21 cellular contexts compared by ENCODE assay signal in the genomic region with DNA sequence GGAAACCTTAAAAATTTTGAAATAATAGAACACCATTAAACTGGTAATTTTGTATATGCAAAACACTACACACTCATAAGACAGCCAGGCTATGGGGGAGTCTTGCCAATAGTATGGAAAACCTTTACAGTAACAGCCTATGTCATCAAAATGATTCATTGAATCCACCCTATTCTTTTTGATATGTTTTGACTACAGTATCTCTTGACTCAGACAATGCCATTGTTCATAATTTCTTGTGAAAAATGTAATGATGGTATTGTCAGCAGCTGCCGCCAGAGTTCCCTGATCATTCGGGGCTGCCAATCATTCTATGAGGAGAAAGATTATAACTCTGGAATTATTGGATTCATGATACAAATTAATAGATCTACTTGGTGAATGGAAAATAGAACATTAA.
A peak's percentile ranks its signal among the peaks of the same experiment; 100 is the strongest.
DNase-seq lines count a peak whose midpoint lies in the region; ATAC-seq, FAIRE-seq and TF ChIP-seq lines count a peak whose summit lies in the region.
"Had no signal": no experiment of that assay in that cellular context is flagged by ENCODE, and none has a peak within 500 bp of the region (broad histone marks: within the 10 kb centered on the region; RNA-seq: fewer than 3 reads in every experiment).

No MANE protein-coding gene starts in this region.

- TF ChIP-seq CTCF in bronchial epithelial cell (IDR thresholded peaks at IDR 0.05; ENCODE audit: insufficient read depth, low read length, severe bottlenecking), result no peak
- no peak for TF ChIP-seq CTCF in glutamatergic neuron (IDR thresholded peaks at IDR 0.05; ENCODE audit: partially characterized antibody, unreplicated experiment)
- no peak for TF ChIP-seq CTCF in spleen (IDR thresholded peaks at IDR 0.05 in 8 of 11, conservative IDR thresholded peaks at IDR 0.05 in 3 of 11)
- TF ChIP-seq CTCF in PC-3 (conservative IDR thresholded peaks at IDR 0.05; ENCODE audit: low read depth, low read length), result no peak

- no peak for TF ChIP-seq POLR2A in spleen (IDR thresholded peaks at IDR 0.05)

- H3F3A ChIP-seq in PC-3 (ENCODE audit: low read length, unreplicated experiment), result no peaks in the 10 kb centered on the region

- no peak overlapping the region for H3K9ac ChIP-seq in PC-3 (ENCODE audit: low read length)
- H3K9ac ChIP-seq: BLaER1 had no signal

- peaks cover 4% of the 10 kb centered on the region for H3K9me3 Mint-ChIP-seq in glutamatergic neuron (ENCODE audit: unreplicated experiment)
- H3K9me3 Mint-ChIP-seq: CD4-positive, alpha-beta T cell; CD8-positive, alpha-beta T cell had no signal

- H3K27me3 ChIP-seq in bronchial epithelial cell (ENCODE audit: control insufficient read depth, insufficient read depth, low read length), result no peaks in the 10 kb centered on the region
- H3K27me3 ChIP-seq in spleen (replicated peaks in 1 of 7), result peaks cover 0 to 37% (median 0%) of the 10 kb centered on the region in 7 donors
- H3K27me3 ChIP-seq in PC-3 (ENCODE audit: low read length), result 0 out of 2 replicates have a peak, but pooled peaks cover 9% of the 10 kb centered on the region
- H3K27me3 ChIP-seq: BE2C, BLaER1 had no signal

- no peak overlapping the region for H2AFZ ChIP-seq in PC-3 (ENCODE audit: low read length)

- POLR2A ChIA-PET in PC-3 (lab: Charles Lee; ENCODE audit: unreplicated experiment), result no interaction called here

- H3K27ac ChIP-seq in spleen, result no peak overlapping the region
- no peak overlapping the region for H3K27ac ChIP-seq in PC-3 (ENCODE audit: low read length)
- H3K27ac ChIP-seq: 22Rv1, BLaER1 had no signal

- no TSS peak for BruUV-seq in PC-3 (replicated peaks; lab: Mats Ljungman, UMichigan)

- FAIRE-seq in bronchial epithelial cell (lab: Jason Lieb, UNC), result no peak
- FAIRE-seq: A204.1, D721Med, G401.6, GM12891, GM19239 had no signal

- WGBS in spleen, 5 donors, result 91 to 99% (median 95%) methylated on average over 2 of the region's 2 CpGs

- peak; percentile 25 for DNase-seq in bronchial epithelial cell (ENCODE audit: low read depth)
- no peak for DNase-seq in glutamatergic neuron
- peak; percentile 59 for DNase-seq in putamen (ENCODE audit: low spot score)
- DNase-seq in spleen, result no peak
- no peak for DNase-seq in PC-3
- DNase-seq: ACHN; BE2C; C1 segment of cervical spinal cord; Caco-2; Calu3; CD4-positive, alpha-beta T cell; CD8-positive, alpha-beta T cell; DMS79 treated with DMSO at 0.1 percent for 48 hours; GF-D8 had no signal

- peaks cover 3% of the 10 kb centered on the region for H3K27me3 Mint-ChIP-seq in glutamatergic neuron (ENCODE audit: unreplicated experiment)

- intact Hi-C loops in spleen (cut with DNase I; ENCODE audit: low total_unique reads) (no loop called here), PC-3 (cut with micrococcal nuclease) (no loop called here)

- no peaks in the 10 kb centered on the region for H4K20me1 ChIP-seq in PC-3 (ENCODE audit: low read length)
- H4K20me1 ChIP-seq: BLaER1 had no signal

- CTCF ChIA-PET in PC-3 (lab: Charles Lee), result no interaction called here

- H3K79me2 ChIP-seq in PC-3 (ENCODE audit: low read length), result no peaks in the 10 kb centered on the region

- H3K36me3 ChIP-seq in bronchial epithelial cell (ENCODE audit: control insufficient read depth, insufficient read depth, low read length), result no peaks in the 10 kb centered on the region
- no peaks in the 10 kb centered on the region for H3K36me3 ChIP-seq in spleen
- no peaks in the 10 kb centered on the region for H3K36me3 ChIP-seq in PC-3 (ENCODE audit: low read depth, low read length)
- H3K36me3 ChIP-seq: BE2C, BLaER1 had no signal

- H3K4me2 ChIP-seq in PC-3 (ENCODE audit: low read length), result no peak overlapping the region
- H3K4me2 ChIP-seq: BLaER1 had no signal

- peaks cover 0 to 15% (median 1%) of the 10 kb centered on the region in 8 donors for H3K9me3 ChIP-seq in spleen
- no peaks in the 10 kb centered on the region for H3K9me3 ChIP-seq in PC-3 (ENCODE audit: low read length)
- H3K9me3 ChIP-seq: BE2C, BLaER1, Caco-2 had no signal

- peaks cover 9% of the 10 kb centered on the region for H3K36me3 Mint-ChIP-seq in glutamatergic neuron (ENCODE audit: unreplicated experiment)
- H3K36me3 Mint-ChIP-seq: CD8-positive, alpha-beta T cell had no signal

- peaks cover 6% of the 10 kb centered on the region for H3K4me1 Mint-ChIP-seq in glutamatergic neuron (ENCODE audit: low read depth, unreplicated experiment)

- no peaks in the 10 kb centered on the region for H3K9me2 ChIP-seq in PC-3 (replicated peaks; ENCODE audit: low read length)

- H3K4me3 Mint-ChIP-seq in glutamatergic neuron (ENCODE audit: unreplicated experiment), result no peak overlapping the region
- H3K4me3 Mint-ChIP-seq: CD4-positive, alpha-beta T cell; CD8-positive, alpha-beta T cell had no signal

- peak overlapping the region; percentile 10 for H3K27ac Mint-ChIP-seq in glutamatergic neuron (ENCODE audit: unreplicated experiment)
- H3K27ac Mint-ChIP-seq: CD4-positive, alpha-beta T cell; CD8-positive, alpha-beta T cell had no signal

- no peak overlapping the region for H3K4me3 ChIP-seq in bronchial epithelial cell (ENCODE audit: low read depth, low read length)
- no peak overlapping the region for H3K4me3 ChIP-seq in spleen
- no peak overlapping the region for H3K4me3 ChIP-seq in PC-3 (ENCODE audit: low read length)
- H3K4me3 ChIP-seq: BLaER1 had no signal

- H3K4me1 ChIP-seq in spleen (no peaks in the 10 kb centered on the region), PC-3 (ENCODE audit: insufficient read depth, low read length) (no peaks in the 10 kb centered on the region)
- H3K4me1 ChIP-seq: BE2C, BLaER1, Caco-2 had no signal

- no peak for ATAC-seq in PC-3
- ATAC-seq: CD8-positive, alpha-beta T cell had no signal

Comparison
In these comparisons a context has a peak if more than half of its experiments do, and no peak if none do; other contexts are left out.
1. DNase-seq: peak in bronchial epithelial cell (single experiment) and putamen (single experiment); none in glutamatergic neuron (single experiment), spleen (single experiment) and PC-3 (single experiment).